20 cellular contexts compared by ENCODE assay signal in genomic region chr5:60357302-60357701, GRCh38.
DNase-seq lines count a peak whose midpoint lies in the region; ATAC-seq and TF ChIP-seq lines count a peak whose summit lies in the region.
"Had no signal": no experiment of that assay in that cellular context is flagged by ENCODE, and none has a peak within 500 bp of the region (broad histone marks: within the 10 kb centered on the region; RNA-seq: fewer than 3 reads in every experiment).

No MANE protein-coding gene starts in this region.

- no peak overlapping the region for H3K9ac ChIP-seq in SK-N-MC (ENCODE audit: insufficient read length)
- H3K9ac ChIP-seq: BLaER1 treated with 17β-estradiol and CSF1 and Interleukin-3, amounts not matched to agents 10 nM and 100 nM had no signal

- no peaks in the 10 kb centered on the region for H3K9me3 ChIP-seq in SK-N-MC (ENCODE audit: low read depth, low read length)
- H3K9me3 ChIP-seq: A549; BLaER1 treated with 17β-estradiol and CSF1 and Interleukin-3, amounts not matched to agents 10 nM and 100 nM; Caco-2 had no signal

- H3K4me1 Mint-ChIP-seq in mesothelial cell of epicardium, result peaks cover 66% of the 10 kb centered on the region
- H3K4me1 Mint-ChIP-seq in osteocyte (ENCODE audit: unreplicated experiment), result peaks cover 36% of the 10 kb centered on the region
- H3K4me1 Mint-ChIP-seq: B cell had no signal

- peak; percentile 35 for DNase-seq in SK-N-MC (ENCODE audit: low read depth, low spot score)
- DNase-seq in mesothelial cell of epicardium (ENCODE audit: low spot score in 2 of 2, unreplicated experiment in 2 of 2), result no peak
- DNase-seq in osteocyte (ENCODE audit: extremely low spot score, unreplicated experiment), result no peak
- DNase-seq in activated CD4-positive, alpha-beta T cell treated with anti-CD3 and anti-CD28 coated beads, Interleukin-2, amount 50 U/mL, for 48 hours, result no peak
- no peak for DNase-seq in LoVo (ENCODE audit: low spot score)
- DNase-seq: 8988T; AML-193; Caco-2; Calu3; CD4-positive, alpha-beta T cell; CD8-positive, alpha-beta T cell; DMS79 treated with DMSO at 0.1 percent for 48 hours; GF-D8 had no signal

- H3K36me3 ChIP-seq in SK-N-MC (ENCODE audit: insufficient read depth, low read length), result no peaks in the 10 kb centered on the region
- H3K36me3 ChIP-seq: BLaER1 treated with 17β-estradiol and CSF1 and Interleukin-3, amounts not matched to agents 10 nM and 100 nM had no signal

- no peak for TF ChIP-seq CTCF in mesothelial cell of epicardium (IDR thresholded peaks at IDR 0.05; ENCODE audit: unreplicated experiment)
- no peak for TF ChIP-seq CTCF in osteocyte (IDR thresholded peaks at IDR 0.05)

- no peaks in the 10 kb centered on the region for H3K36me3 Mint-ChIP-seq in mesothelial cell of epicardium
- H3K36me3 Mint-ChIP-seq in osteocyte (ENCODE audit: unreplicated experiment), result no peaks in the 10 kb centered on the region
- H3K36me3 Mint-ChIP-seq: CD8-positive, alpha-beta T cell had no signal

- H3K27ac Mint-ChIP-seq in mesothelial cell of epicardium, result peak overlapping the region; percentile 47
- H3K27ac Mint-ChIP-seq in osteocyte (ENCODE audit: unreplicated experiment), result peak overlapping the region; percentile 29
- H3K27ac Mint-ChIP-seq: B cell; CD4-positive, alpha-beta T cell; CD8-positive, alpha-beta T cell had no signal

- H3K4me3 ChIP-seq in SK-N-MC, result peak overlapping the region; percentile 24
- H3K4me3 ChIP-seq: A549; BLaER1 treated with 17β-estradiol and CSF1 and Interleukin-3, amounts not matched to agents 10 nM and 100 nM had no signal

- H3K27ac ChIP-seq in SK-N-MC, result peak overlapping the region; percentile 85
- H3K27ac ChIP-seq: A549; BLaER1 treated with 17β-estradiol and CSF1 and Interleukin-3, amounts not matched to agents 10 nM and 100 nM; C4-2B had no signal

- ATAC-seq in SK-N-SH treated with all-trans-retinoic acid at 6 μM for 48 hours (peak; percentile 71), HG02678 (IDR thresholded peaks at IDR 0.05; ENCODE audit: unreplicated experiment) (no peak), GM19023 (IDR thresholded peaks at IDR 0.05; ENCODE audit: unreplicated experiment) (no peak)
- ATAC-seq: A549; CD8-positive, alpha-beta T cell had no signal

- no peak overlapping the region for H3K4me3 Mint-ChIP-seq in mesothelial cell of epicardium
- H3K4me3 Mint-ChIP-seq in osteocyte (ENCODE audit: unreplicated experiment), result no peak overlapping the region
- H3K4me3 Mint-ChIP-seq: B cell; CD4-positive, alpha-beta T cell; CD8-positive, alpha-beta T cell had no signal

- H3K27me3 Mint-ChIP-seq in mesothelial cell of epicardium (ENCODE audit: low read depth), result no peaks in the 10 kb centered on the region
- H3K27me3 Mint-ChIP-seq in osteocyte (ENCODE audit: unreplicated experiment), result no peaks in the 10 kb centered on the region
- H3K27me3 Mint-ChIP-seq: B cell; CD4-positive, alpha-beta T cell had no signal

- no peaks in the 10 kb centered on the region for H3K9me3 Mint-ChIP-seq in mesothelial cell of epicardium
- H3K9me3 Mint-ChIP-seq in osteocyte (ENCODE audit: unreplicated experiment), result no peaks in the 10 kb centered on the region
- H3K9me3 Mint-ChIP-seq: CD4-positive, alpha-beta T cell; CD8-positive, alpha-beta T cell had no signal

TF ChIP-seq in SK-N-SH treated with all-trans-retinoic acid at 6 μM for 48 hours, 23 proteins besides CTCF, POLR2A, EP300 and RAD21 (continues in another document):
- TF ChIP-seq ZFP30 (CRISPR knock-in tag; IDR thresholded peaks at IDR 0.05) (no peak), SNAI2 (CRISPR knock-in tag; IDR thresholded peaks at IDR 0.05) (no peak), ISL1 (CRISPR knock-in tag; IDR thresholded peaks at IDR 0.05) (peak; percentile 89), ZNF565 (CRISPR knock-in tag; conservative IDR thresholded peaks at IDR 0.05; ENCODE audit: low read depth) (no peak), GLIS3 (CRISPR knock-in tag; IDR thresholded peaks at IDR 0.05) (no peak), CSDC2 (CRISPR knock-in tag; IDR thresholded peaks at IDR 0.05) (no peak), RARB (CRISPR knock-in tag; IDR thresholded peaks at IDR 0.05) (no peak), ESRRG (CRISPR knock-in tag; IDR thresholded peaks at IDR 0.05) (no peak), TOX (CRISPR knock-in tag; IDR thresholded peaks at IDR 0.05; ENCODE audit: borderline replicate concordance) (no peak), PPARA (CRISPR knock-in tag; IDR thresholded peaks at IDR 0.05; ENCODE audit: borderline replicate concordance) (no peak), ZFP3 (CRISPR knock-in tag; IDR thresholded peaks at IDR 0.05) (no peak), ZC3H10 (CRISPR knock-in tag; IDR thresholded peaks at IDR 0.05) (0 out of 2 replicates have a peak, but pooled peaks have one; percentile 44), ARNTL (CRISPR knock-in tag; IDR thresholded peaks at IDR 0.05; ENCODE audit: borderline replicate concordance, low read depth) (no peak), TCF4 (CRISPR knock-in tag; IDR thresholded peaks at IDR 0.05; ENCODE audit: borderline replicate concordance) (peak; percentile 99), CREB5 (CRISPR knock-in tag; IDR thresholded peaks at IDR 0.05; ENCODE audit: low read depth) (no peak), ZNF8 (CRISPR knock-in tag; IDR thresholded peaks at IDR 0.05) (no peak), OSR1 (CRISPR knock-in tag; IDR thresholded peaks at IDR 0.05) (no peak)
- TF ChIP-seq, protein P1, sequence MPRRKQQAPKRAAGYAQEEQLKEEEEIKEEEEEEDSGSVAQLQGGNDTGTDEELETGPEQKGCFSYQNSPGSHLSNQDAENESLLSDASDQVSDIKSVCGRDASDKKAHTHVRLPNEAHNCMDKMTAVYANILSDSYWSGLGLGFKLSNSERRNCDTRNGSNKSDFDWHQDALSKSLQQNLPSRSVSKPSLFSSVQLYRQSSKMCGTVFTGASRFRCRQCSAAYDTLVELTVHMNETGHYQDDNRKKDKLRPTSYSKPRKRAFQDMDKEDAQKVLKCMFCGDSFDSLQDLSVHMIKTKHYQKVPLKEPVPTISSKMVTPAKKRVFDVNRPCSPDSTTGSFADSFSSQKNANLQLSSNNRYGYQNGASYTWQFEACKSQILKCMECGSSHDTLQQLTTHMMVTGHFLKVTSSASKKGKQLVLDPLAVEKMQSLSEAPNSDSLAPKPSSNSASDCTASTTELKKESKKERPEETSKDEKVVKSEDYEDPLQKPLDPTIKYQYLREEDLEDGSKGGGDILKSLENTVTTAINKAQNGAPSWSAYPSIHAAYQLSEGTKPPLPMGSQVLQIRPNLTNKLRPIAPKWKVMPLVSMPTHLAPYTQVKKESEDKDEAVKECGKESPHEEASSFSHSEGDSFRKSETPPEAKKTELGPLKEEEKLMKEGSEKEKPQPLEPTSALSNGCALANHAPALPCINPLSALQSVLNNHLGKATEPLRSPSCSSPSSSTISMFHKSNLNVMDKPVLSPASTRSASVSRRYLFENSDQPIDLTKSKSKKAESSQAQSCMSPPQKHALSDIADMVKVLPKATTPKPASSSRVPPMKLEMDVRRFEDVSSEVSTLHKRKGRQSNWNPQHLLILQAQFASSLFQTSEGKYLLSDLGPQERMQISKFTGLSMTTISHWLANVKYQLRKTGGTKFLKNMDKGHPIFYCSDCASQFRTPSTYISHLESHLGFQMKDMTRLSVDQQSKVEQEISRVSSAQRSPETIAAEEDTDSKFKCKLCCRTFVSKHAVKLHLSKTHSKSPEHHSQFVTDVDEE (CRISPR knock-in tag; IDR thresholded peaks at IDR 0.05), result peak; percentile 85
- TF ChIP-seq, protein P2, sequence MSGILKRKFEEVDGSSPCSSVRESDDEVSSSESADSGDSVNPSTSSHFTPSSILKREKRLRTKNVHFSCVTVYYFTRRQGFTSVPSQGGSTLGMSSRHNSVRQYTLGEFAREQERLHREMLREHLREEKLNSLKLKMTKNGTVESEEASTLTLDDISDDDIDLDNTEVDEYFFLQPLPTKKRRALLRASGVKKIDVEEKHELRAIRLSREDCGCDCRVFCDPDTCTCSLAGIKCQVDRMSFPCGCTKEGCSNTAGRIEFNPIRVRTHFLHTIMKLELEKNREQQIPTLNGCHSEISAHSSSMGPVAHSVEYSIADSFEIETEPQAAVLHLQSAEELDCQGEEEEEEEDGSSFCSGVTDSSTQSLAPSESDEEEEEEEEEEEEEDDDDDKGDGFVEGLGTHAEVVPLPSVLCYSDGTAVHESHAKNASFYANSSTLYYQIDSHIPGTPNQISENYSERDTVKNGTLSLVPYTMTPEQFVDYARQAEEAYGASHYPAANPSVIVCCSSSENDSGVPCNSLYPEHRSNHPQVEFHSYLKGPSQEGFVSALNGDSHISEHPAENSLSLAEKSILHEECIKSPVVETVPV (CRISPR knock-in tag; IDR thresholded peaks at IDR 0.05), result peak; percentile 76; the same call in 1 of the 2 replicates
- TF ChIP-seq, protein P3, sequence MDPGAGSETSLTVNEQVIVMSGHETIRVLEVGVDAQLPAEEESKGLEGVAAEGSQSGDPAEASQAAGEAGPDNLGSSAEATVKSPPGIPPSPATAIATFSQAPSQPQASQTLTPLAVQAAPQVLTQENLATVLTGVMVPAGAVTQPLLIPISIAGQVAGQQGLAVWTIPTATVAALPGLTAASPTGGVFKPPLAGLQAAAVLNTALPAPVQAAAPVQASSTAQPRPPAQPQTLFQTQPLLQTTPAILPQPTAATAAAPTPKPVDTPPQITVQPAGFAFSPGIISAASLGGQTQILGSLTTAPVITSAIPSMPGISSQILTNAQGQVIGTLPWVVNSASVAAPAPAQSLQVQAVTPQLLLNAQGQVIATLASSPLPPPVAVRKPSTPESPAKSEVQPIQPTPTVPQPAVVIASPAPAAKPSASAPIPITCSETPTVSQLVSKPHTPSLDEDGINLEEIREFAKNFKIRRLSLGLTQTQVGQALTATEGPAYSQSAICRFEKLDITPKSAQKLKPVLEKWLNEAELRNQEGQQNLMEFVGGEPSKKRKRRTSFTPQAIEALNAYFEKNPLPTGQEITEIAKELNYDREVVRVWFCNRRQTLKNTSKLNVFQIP (CRISPR knock-in tag; IDR thresholded peaks at IDR 0.05; ENCODE audit: borderline replicate concordance, low read depth), result no peak; the same call in 1 of the 2 replicates
